ENCODE assay signal across 10 cellular contexts in the genomic region with DNA sequence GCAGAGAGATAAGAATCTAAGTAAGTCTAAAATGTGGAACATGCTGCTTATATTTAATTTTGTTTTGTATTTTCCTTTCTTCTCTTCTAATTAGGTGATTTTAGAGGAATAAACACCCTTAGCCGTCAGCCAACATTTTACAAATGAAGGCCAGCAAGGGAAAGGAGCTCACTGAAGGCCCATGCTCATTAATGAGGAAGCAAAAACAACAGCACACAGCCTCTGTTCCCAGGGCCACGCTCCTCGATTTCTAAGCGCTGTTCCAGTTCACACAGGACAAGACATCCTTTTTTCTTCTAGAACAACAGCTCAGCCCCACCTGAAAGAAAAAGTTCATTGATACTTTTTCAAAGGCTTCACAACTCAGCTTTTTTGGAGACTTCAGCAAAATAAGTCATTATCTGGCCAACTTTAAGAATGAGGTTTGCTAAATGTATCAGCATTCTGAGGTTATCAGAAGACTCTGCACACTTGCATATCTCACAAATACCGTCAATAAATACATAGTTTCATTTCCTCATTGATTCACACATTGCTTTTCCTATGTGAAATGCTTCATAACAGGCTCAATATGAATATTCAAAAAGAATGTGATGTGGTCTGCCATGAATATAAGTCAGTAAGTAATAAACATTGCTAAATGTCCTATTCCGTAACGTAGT. TPM values are rescaled to one million over a fixed set of nuclear protein-coding genes. Genes with fewer than 3 reads are reported as not detected.
A peak's percentile ranks its signal among the peaks of the same experiment; 100 is the strongest.
DNase-seq lines count a peak whose midpoint lies in the region; ATAC-seq, FAIRE-seq and TF ChIP-seq lines count a peak whose summit lies in the region.
"Had no signal": no experiment of that assay in that cellular context is flagged by ENCODE, and none has a peak within 500 bp of the region (broad histone marks: within the 10 kb centered on the region; RNA-seq: fewer than 3 reads in every experiment).

No MANE protein-coding gene starts in this region.

- no peak overlapping the region for H3K27ac Mint-ChIP-seq in effector memory CD8-positive, alpha-beta T cell
- peak overlapping the region in 2 of 10 donors; percentile 16 to 47 for H3K27ac Mint-ChIP-seq in naive thymus-derived CD8-positive, alpha-beta T cell
- H3K27ac Mint-ChIP-seq: stimulated activated naive CD8-positive, alpha-beta T cell treated with anti-CD3 and anti-CD28 coated beads, Interleukin-15, amount 100 ng/mL, for 72 hours had no signal

- peaks cover 4 to 8% of the 10 kb centered on the region in 2 donors for H3K4me1 Mint-ChIP-seq in effector memory CD8-positive, alpha-beta T cell (ENCODE audit: low read depth in 2 of 2)
- peaks cover 5 to 23% (median 11%) of the 10 kb centered on the region in 4 donors for H3K4me1 Mint-ChIP-seq in naive thymus-derived CD8-positive, alpha-beta T cell
- H3K4me1 Mint-ChIP-seq: stimulated activated naive CD8-positive, alpha-beta T cell treated with anti-CD3 and anti-CD28 coated beads, Interleukin-15, amount 100 ng/mL, for 72 hours had no signal

- H3K4me3 Mint-ChIP-seq in effector memory CD8-positive, alpha-beta T cell = peak overlapping the region in 1 of 2 donors; percentile 24
- H3K4me3 Mint-ChIP-seq in naive thymus-derived CD8-positive, alpha-beta T cell = no peak overlapping the region
- H3K4me3 Mint-ChIP-seq: stimulated activated naive CD8-positive, alpha-beta T cell treated with anti-CD3 and anti-CD28 coated beads, Interleukin-15, amount 100 ng/mL, for 72 hours had no signal

- peaks cover 0 to 15% of the 10 kb centered on the region in 2 donors for H3K27me3 Mint-ChIP-seq in effector memory CD8-positive, alpha-beta T cell
- no peaks in the 10 kb centered on the region for H3K27me3 Mint-ChIP-seq in naive thymus-derived CD8-positive, alpha-beta T cell
- H3K27me3 Mint-ChIP-seq: stimulated activated naive CD8-positive, alpha-beta T cell treated with anti-CD3 and anti-CD28 coated beads, Interleukin-15, amount 100 ng/mL, for 72 hours had no signal

- CTCF ChIA-PET in GM10248 (lab: Yijun Ruan, JAX) = interaction anchor here (0.8 to 1.5 kb wide), 5 partner anchors 9 to 35 kb away, joined by 3 to 5 read pairs (median 3); a partner anchor contains a TSS

- DNase-seq in GM10248 (ENCODE audit: extremely low spot score) = peak; percentile 48
- DNase-seq in HTR-8/SVneo (ENCODE audit: insufficient read length, low spot score) = no peak
- DNase-seq in DMS53 treated with DMSO at 0.1 percent for 48 hours (lab: John Stamatoyannopoulos, UW; ENCODE audit: unreplicated experiment) = no peak
- DNase-seq in effector memory CD8-positive, alpha-beta T cell = no peak
- DNase-seq in naive thymus-derived CD8-positive, alpha-beta T cell = no peak
- DNase-seq: stimulated activated naive CD8-positive, alpha-beta T cell treated with anti-CD3 and anti-CD28 coated beads, Interleukin-15, amount 100 ng/mL, for 72 hours had no signal

- no peak for FAIRE-seq in HTR-8/SVneo (lab: Jason Lieb, UNC)

- POLR2A ChIA-PET in GM10248 (lab: Yijun Ruan, JAX) = no interaction called here
- POLR2A ChIA-PET in naive thymus-derived CD8-positive, alpha-beta T cell (lab: Charles Lee) = no interaction called here

- peaks cover 0 to 3% of the 10 kb centered on the region in 2 donors for H3K9me3 Mint-ChIP-seq in effector memory CD8-positive, alpha-beta T cell
- H3K9me3 Mint-ChIP-seq in naive thymus-derived CD8-positive, alpha-beta T cell = peaks cover 0 to 27% (median 18%) of the 10 kb centered on the region in 9 donors

- no peak for TF ChIP-seq CTCF in GM10248 (IDR thresholded peaks at IDR 0.05; ENCODE audit: control extremely low read depth, extremely low read depth, low read depth, missing control alignments)

- no peaks in the 10 kb centered on the region for H3K36me3 Mint-ChIP-seq in effector memory CD8-positive, alpha-beta T cell (ENCODE audit: insufficient read depth)
- peaks cover 0 to 21% (median 16%) of the 10 kb centered on the region in 3 donors for H3K36me3 Mint-ChIP-seq in naive thymus-derived CD8-positive, alpha-beta T cell

- peak overlapping the region; percentile 67 for H3K27ac ChIP-seq in angular gyrus (ENCODE audit: low read depth, low read length)
- H3K27ac ChIP-seq: esophagus muscularis mucosa had no signal

- ATAC-seq in GM19463 (IDR thresholded peaks at IDR 0.05; ENCODE audit: unreplicated experiment) (peak; percentile 72), HG03066 (IDR thresholded peaks at IDR 0.05; ENCODE audit: low read depth, unreplicated experiment) (peak; percentile 61)
- ATAC-seq in effector memory CD8-positive, alpha-beta T cell (replicated peaks) = no peak
- no peak for ATAC-seq in naive thymus-derived CD8-positive, alpha-beta T cell
- ATAC-seq: stimulated activated naive CD8-positive, alpha-beta T cell treated with anti-CD3 and anti-CD28 coated beads, Interleukin-15, amount 100 ng/mL, for 72 hours had no signal

RNA-seq across cellular contexts. Expression of a gene that starts 34.8 kb away (rescaled TPM):
- total RNA-seq in naive thymus-derived CD8-positive, alpha-beta T cell = 10 to 100 TPM; 30.1 to 31.8 TPM
- polyA plus RNA-seq in naive thymus-derived CD8-positive, alpha-beta T cell = 1 to 10 TPM; 2.2 to 6.7 (median 4.8) TPM

Comparison
In these comparisons a context has a peak if more than half of its experiments do, and no peak if none do; other contexts are left out.
1. ATAC-seq: peak in GM19463 (single experiment) and HG03066 (single experiment); none in effector memory CD8-positive, alpha-beta T cell (single experiment) and naive thymus-derived CD8-positive, alpha-beta T cell (0 of 2).